Comparison of ENCODE assay signal across 29 cellular contexts in genomic region chr9:29062446-29062845, GRCh38.
"Had no signal": no experiment of that assay in that cellular context is flagged by ENCODE, and none has a peak within 500 bp of the region (broad histone marks: within the 10 kb centered on the region; RNA-seq: fewer than 3 reads in every experiment).

No MANE protein-coding gene starts in this region.

- H3K4me1 ChIP-seq: adrenal gland, ascending aorta, body of pancreas, breast epithelium had no signal

- H3K36me3 ChIP-seq: adrenal gland, ascending aorta, brain microvascular endothelial cell, breast epithelium, cardiac muscle cell had no signal

- H3K4me3 ChIP-seq: adrenal gland, ascending aorta, body of pancreas, breast epithelium, cardiac muscle cell had no signal

- H3K27ac ChIP-seq: adrenal gland, ascending aorta, body of pancreas, brain microvascular endothelial cell, breast epithelium, cardiac muscle cell had no signal

- H3K27me3 ChIP-seq: adrenal gland, ascending aorta, body of pancreas, brain microvascular endothelial cell, breast epithelium had no signal

- DNase-seq: activated effector memory CD4-positive, alpha-beta T cell treated with anti-CD3 and anti-CD28 coated beads, Interleukin-2, amount 50 U/mL, for 16 hours; activated effector memory CD4-positive, alpha-beta T cell treated with Interleukin-2 at 50 U/mL for 16 hours; activated gamma-delta T cell; activated gamma-delta T cell treated with Interleukin-2 at 50 U/mL for 16 hours; activated naive CD4-positive, alpha-beta T cell; activated naive CD4-positive, alpha-beta T cell treated with anti-CD3 and anti-CD28 coated beads for 36 hours; activated naive CD4-positive, alpha-beta T cell treated with anti-CD3 and anti-CD28 coated beads, Interleukin-2, amount 10 ng/mL, durations not matched to agents 7 days and 5 days; activated naive CD4-positive, alpha-beta T cell treated with anti-CD3 and anti-CD28 coated beads, Interleukin-2, amount 50 U/mL, for 16 hours; activated naive CD8-positive, alpha-beta T cell treated with anti-CD3 and anti-CD28 coated beads for 36 hours; activated naive CD8-positive, alpha-beta T cell treated with anti-CD3 and anti-CD28 coated beads, Interleukin-2, amount 10 ng/mL, durations not matched to agents 7 days and 5 days; activated naive CD8-positive, alpha-beta T cell treated with anti-CD3 and anti-CD28 coated beads, Interleukin-2, amount 50 U/mL, for 24 hours; activated T-cell treated with anti-CD3 and anti-CD28 coated beads, Interleukin-2, amount 50 U/mL, for 1 hour; activated T-cell treated with anti-CD3 and anti-CD28 coated beads, Interleukin-2, amount 50 U/mL, for 24 hours; activated T-cell treated with anti-CD3 and anti-CD28 coated beads, Interleukin-2, amount 50 U/mL, for 4 hours; activated T-cell treated with anti-CD3 and anti-CD28 coated beads, Interleukin-2, amount 50 U/mL, for 48 hours; activated T-cell treated with anti-CD3 and anti-CD28 coated beads, Interleukin-2, amount 50 U/mL, for 72 hours; adrenal gland; amniotic stem cell; amygdala; anterior cingulate cortex; aorta; body of pancreas; brain microvascular endothelial cell; caudate nucleus; central memory CD4-positive, alpha-beta T cell; cerebellar nuclear complex had no signal

- H3K9me3 ChIP-seq: adrenal gland, ascending aorta, body of pancreas, breast epithelium had no signal
